25 cellular contexts compared by ENCODE assay signal in genomic region chr10:29136401-29136800, GRCh38.
"Had no signal": no experiment of that assay in that cellular context is flagged by ENCODE, and none has a peak within 500 bp of the region (broad histone marks: within the 10 kb centered on the region; RNA-seq: fewer than 3 reads in every experiment).

No MANE protein-coding gene starts in this region.

- H3K4me3 ChIP-seq: coronary artery, esophagus muscularis mucosa, heart right ventricle, sigmoid colon, testis, upper lobe of right lung had no signal

- ATAC-seq: activated CD8-positive, alpha-beta memory T cell treated with anti-CD3 and anti-CD28 coated beads, Interleukin-2, amount 10 ng/mL, durations not matched to agents 7 days and 5 days; activated CD8-positive, alpha-beta T cell treated with anti-CD3 and anti-CD28 coated beads for 36 hours; heart right ventricle; left colon; naive thymus-derived CD4-positive, alpha-beta T cell; T-cell; upper lobe of right lung had no signal

- FAIRE-seq: keratinocyte had no signal

- H3K27ac ChIP-seq: coronary artery, esophagus muscularis mucosa, heart right ventricle, sigmoid colon, testis, upper lobe of right lung, VCaP had no signal

- H3K27me3 ChIP-seq: esophagus muscularis mucosa, heart right ventricle, sigmoid colon, testis, upper lobe of right lung had no signal

- H3K36me3 ChIP-seq: esophagus muscularis mucosa, heart right ventricle, sigmoid colon, upper lobe of right lung had no signal

- DNase-seq: activated CD4-positive, alpha-beta T cell treated with anti-CD3 and anti-CD28 coated beads, Interleukin-2, amount 10 ng/mL, durations not matched to agents 7 days and 5 days; activated CD4-positive, CD25-positive, alpha-beta regulatory T cell treated with anti-CD3 and anti-CD28 coated beads, Interleukin-2, amount 50 U/mL, for 72 hours; activated CD8-positive, alpha-beta memory T cell treated with anti-CD3 and anti-CD28 coated beads, Interleukin-2, amount 10 ng/mL, durations not matched to agents 7 days and 5 days; activated CD8-positive, alpha-beta T cell treated with anti-CD3 and anti-CD28 coated beads for 36 hours; activated effector memory CD4-positive, alpha-beta T cell treated with anti-CD3 and anti-CD28 coated beads, Interleukin-2, amount 50 U/mL, for 16 hours; activated naive CD4-positive, alpha-beta T cell treated with anti-CD3 and anti-CD28 coated beads, Interleukin-2, amount 10 ng/mL, durations not matched to agents 7 days and 5 days; activated T-cell treated with anti-CD3 and anti-CD28 coated beads for 4 hours; aorta; foreskin fibroblast; heart right ventricle; left colon; naive thymus-derived CD4-positive, alpha-beta T cell; occipital lobe; posterior cingulate gyrus; sigmoid colon; stimulated activated CD4-positive, alpha-beta T cell treated with anti-CD3 and anti-CD28 coated beads, Interleukin-2, amount 100 ng/mL, for 48 hours; stimulated activated CD8-positive, alpha-beta memory T cell treated with anti-CD3 and anti-CD28 coated beads, Interleukin-4, amount 100 ng/mL, for 48 hours; stimulated activated naive CD4-positive, alpha-beta T cell; T-cell; testis; upper lobe of right lung had no signal
